Comparison of ENCODE assay signal across 25 cellular contexts in genomic region chr10:126841341-126841902, GRCh38.
"Had no signal": no experiment of that assay in that cellular context is flagged by ENCODE, and none has a peak within 500 bp of the region (broad histone marks: within the 10 kb centered on the region; RNA-seq: fewer than 3 reads in every experiment).

No MANE protein-coding gene starts in this region.

- H3K9me3 ChIP-seq: adrenal gland, Peyer's patch, SJSA1 had no signal

- ATAC-seq: activated CD8-positive, alpha-beta T cell treated with anti-CD3 and anti-CD28 coated beads for 36 hours; SK-N-SH treated with all-trans-retinoic acid at 6 μM for 48 hours had no signal

- DNase-seq: activated B cell treated with CpG ODN at 0.5 μM for 24 hours; activated CD8-positive, alpha-beta memory T cell treated with anti-CD3 and anti-CD28 coated beads, Interleukin-2, amount 50 U/mL, for 48 hours; activated CD8-positive, alpha-beta T cell treated with anti-CD3 and anti-CD28 coated beads for 36 hours; activated naive CD4-positive, alpha-beta T cell treated with anti-CD3 and anti-CD28 coated beads, Interleukin-2, amount 50 U/mL, for 16 hours; activated naive CD8-positive, alpha-beta T cell treated with anti-CD3 and anti-CD28 coated beads, Interleukin-2, amount 10 ng/mL, durations not matched to agents 7 days and 5 days; activated T-cell treated with anti-CD3 and anti-CD28 coated beads, Interleukin-2, amount 50 U/mL, for 1 hour; adrenal gland; anterior cingulate cortex; cerebellar nuclear complex; NCI-H1092; NCI-H1417; NCI-H1930; NCI-H2107; NCI-H2171 treated with DMSO at 0.1 percent for 48 hours; NCI-H226; NCI-H510A; NCI-H82; NK-92 treated with Interleukin-12 subunit alpha and Interleukin-12 subunit beta, amount 100 ng/mL, for 24 hours; OCI-M1; SHP77; SW 1271 had no signal

- H3K4me1 ChIP-seq: adrenal gland, SJSA1 had no signal

- H3K4me3 ChIP-seq: adrenal gland, Peyer's patch, SJSA1 had no signal

- H3K36me3 ChIP-seq: adrenal gland, Peyer's patch, SJSA1 had no signal

- H3K27ac ChIP-seq: adrenal gland, KMS-11, SJSA1 had no signal

- H3K9ac ChIP-seq: KMS-11 had no signal

- H3K4me2 ChIP-seq: KMS-11 had no signal

- H3K27me3 ChIP-seq: adrenal gland, Peyer's patch had no signal
